Comparison of ENCODE assay signal across 8 cellular contexts in the genomic region with DNA sequence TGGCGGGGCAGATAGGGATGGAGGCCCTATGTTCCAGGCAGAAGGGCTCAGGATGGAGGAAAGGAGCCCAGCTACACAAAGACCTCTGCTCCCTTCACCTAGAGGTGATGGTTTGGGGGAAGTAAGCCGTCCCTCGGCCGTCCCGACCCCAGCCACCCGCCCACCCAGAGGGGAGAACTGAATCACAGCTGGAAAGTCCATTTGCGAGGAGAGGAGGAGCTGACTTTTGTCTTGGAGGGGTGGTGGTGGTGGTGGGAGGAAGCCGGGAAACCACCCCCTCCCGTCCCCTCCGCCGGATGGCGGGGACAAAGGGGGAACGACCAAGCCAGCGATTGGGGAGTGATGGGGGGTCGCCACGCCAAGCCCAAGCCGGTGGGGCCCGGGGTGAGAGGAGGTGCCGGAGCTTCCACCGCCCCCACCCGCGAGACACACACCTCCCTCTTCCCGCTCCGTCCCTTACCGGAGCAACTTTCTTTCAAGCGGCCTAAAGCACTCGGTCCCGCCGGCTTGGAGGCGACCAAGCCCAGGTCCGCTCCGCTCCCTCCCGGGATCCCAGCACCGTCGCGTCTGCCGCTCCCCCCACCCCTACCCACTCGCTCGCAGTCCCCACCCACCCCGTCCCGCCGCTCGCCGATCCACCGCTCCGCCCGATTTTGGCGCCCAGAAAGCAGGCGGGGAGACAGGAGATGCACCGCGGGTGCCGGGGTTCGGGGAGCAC.
DNase-seq lines count a peak whose midpoint lies in the region; ATAC-seq lines count a peak whose summit lies in the region.

No MANE protein-coding gene starts in this region.

- H3K9me3 Mint-ChIP-seq in memory B cell, result no peaks in the 10 kb centered on the region

- DNase-seq in Ammon's horn (ENCODE audit: low spot score) (peak; percentile 62), memory B cell (ENCODE audit: low spot score in 2 of 2) (no peak), dedifferentiated amniotic fluid mesenchymal stem cell (ENCODE audit: extremely low spot score) (no peak), NCI-H2196 treated with DMSO at 0.1 percent for 48 hours (lab: John Stamatoyannopoulos, UW; ENCODE audit: unreplicated experiment) (no peak)
- DNase-seq in stimulated activated CD8-positive, alpha-beta memory T cell treated with anti-CD3 and anti-CD28 coated beads, Interleukin-15, amount 100 ng/mL, for 4 hours (ENCODE audit: low read depth in 2 of 2), result peak; percentile 70 to 71

- ATAC-seq in HG03025 (IDR thresholded peaks at IDR 0.05; ENCODE audit: low FRiP score, unreplicated experiment), result peak; percentile 12
- peak; percentile 36 to 48 for ATAC-seq in activated CD4-positive, CD25-positive, alpha-beta regulatory T cell treated with anti-CD3 and anti-CD28 coated beads, Interleukin-2, amount 50 U/mL, for 24 hours
- ATAC-seq in memory B cell (ENCODE audit: low read depth), result peak; percentile 10

- peak overlapping the region; percentile 86 for H3K4me3 Mint-ChIP-seq in memory B cell

- H3K36me3 Mint-ChIP-seq in memory B cell, result peaks cover 23% of the 10 kb centered on the region

- peak overlapping the region; percentile 91 for H3K27ac Mint-ChIP-seq in memory B cell

- H3K27ac ChIP-seq in cingulate gyrus (ENCODE audit: low read depth, low read length), result peak overlapping the region; percentile 89

- H3K4me1 Mint-ChIP-seq in memory B cell, result peaks cover 56% of the 10 kb centered on the region

- H3K27me3 Mint-ChIP-seq in memory B cell, result no peaks in the 10 kb centered on the region

Comparison
In these comparisons a context has a peak if more than half of its experiments do, and no peak if none do; other contexts are left out.
1. DNase-seq: peak in Ammon's horn (single experiment) and stimulated activated CD8-positive, alpha-beta memory T cell treated with anti-CD3 and anti-CD28 coated beads, Interleukin-15, amount 100 ng/mL, for 4 hours (2 of 2); none in memory B cell (0 of 2), dedifferentiated amniotic fluid mesenchymal stem cell (single experiment) and NCI-H2196 treated with DMSO at 0.1 percent for 48 hours (single experiment).
2. Peak in every context shown above with its lines, with median percentiles within 50 percentile points of each other: ATAC-seq.